ENCODE assay signal across 20 cellular contexts in genomic region chr4:76238236-76238635, GRCh38. TPM values are rescaled to one million over a fixed set of nuclear protein-coding genes. Genes with fewer than 3 reads are reported as not detected.
"Had no signal": no experiment of that assay in that cellular context is flagged by ENCODE, and none has a peak within 500 bp of the region (broad histone marks: within the 10 kb centered on the region; RNA-seq: fewer than 3 reads in every experiment).

No MANE protein-coding gene starts in this region.

- H3K27me3 Mint-ChIP-seq: memory B cell had no signal

- H3K27ac ChIP-seq: brain microvascular endothelial cell, sigmoid colon, thyroid gland, vagina had no signal

- DNase-seq: activated B cell treated with CpG ODN at 0.5 μM for 24 hours; activated CD4-positive, alpha-beta T cell treated with anti-CD3 and anti-CD28 coated beads for 48 hours; activated CD8-positive, alpha-beta memory T cell treated with anti-CD3 and anti-CD28 coated beads, Interleukin-2, amount 50 U/mL, for 4 hours; activated CD8-positive, alpha-beta T cell treated with anti-CD3 and anti-CD28 coated beads, Interleukin-2, amount 10 ng/mL, durations not matched to agents 7 days and 5 days; activated gamma-delta T cell; activated T-cell treated with anti-CD3 and anti-CD28 coated beads, Interleukin-2, amount 50 U/mL, for 48 hours; brain microvascular endothelial cell; cerebellar nuclear complex; heart right ventricle; nephron progenitor cell; occipital lobe; sigmoid colon; stimulated activated CD4-positive, alpha-beta T cell treated with anti-CD3 and anti-CD28 coated beads, Interleukin-12 subunit alpha, Interleukin-12 subunit beta, amount 100 ng/mL, for 4 hours; stimulated activated CD4-positive, alpha-beta T cell treated with anti-CD3 and anti-CD28 coated beads, Interleukin-2, amount 100 ng/mL, for 24 hours; SW 1271; thyroid gland had no signal

- H3K4me3 Mint-ChIP-seq: activated B cell treated with CpG ODN at 0.5 μM for 24 hours; activated CD8-positive, alpha-beta T cell treated with anti-CD3 and anti-CD28 coated beads, Interleukin-2, amount 10 ng/mL, durations not matched to agents 7 days and 5 days; memory B cell; nephron progenitor cell had no signal

- H3K36me3 ChIP-seq: brain microvascular endothelial cell, heart right ventricle, sigmoid colon, thyroid gland, vagina had no signal

- H3K4me1 ChIP-seq: sigmoid colon had no signal

- H3K27me3 ChIP-seq: brain microvascular endothelial cell, heart right ventricle, sigmoid colon, thyroid gland, vagina had no signal

- ATAC-seq: activated CD8-positive, alpha-beta T cell treated with anti-CD3 and anti-CD28 coated beads, Interleukin-2, amount 10 ng/mL, durations not matched to agents 7 days and 5 days; activated naive CD4-positive, alpha-beta T cell treated with anti-CD3 and anti-CD28 coated beads, Interleukin-2, amount 50 U/mL, for 72 hours had no signal

- H3K4me3 ChIP-seq: heart right ventricle, sigmoid colon, thyroid gland, vagina had no signal

- H3K4me1 Mint-ChIP-seq: activated B cell treated with CpG ODN at 0.5 μM for 24 hours, memory B cell had no signal

- H3K27ac Mint-ChIP-seq: activated B cell treated with CpG ODN at 0.5 μM for 24 hours; activated CD8-positive, alpha-beta T cell treated with anti-CD3 and anti-CD28 coated beads, Interleukin-2, amount 10 ng/mL, durations not matched to agents 7 days and 5 days; activated naive CD4-positive, alpha-beta T cell treated with anti-CD3 and anti-CD28 coated beads, Interleukin-2, amount 50 U/mL, for 72 hours; memory B cell had no signal

- H3K9me3 ChIP-seq: thyroid gland, vagina had no signal

- H3K36me3 Mint-ChIP-seq: memory B cell had no signal

RNA-seq across cellular contexts. Expression of gene FAM47E, which starts 13.3 kb away (rescaled TPM):
- total RNA-seq: activated B cell treated with CpG ODN at 0.5 μM for 24 hours; activated CD8-positive, alpha-beta T cell treated with anti-CD3 and anti-CD28 coated beads, Interleukin-2, amount 10 ng/mL, durations not matched to agents 7 days and 5 days; activated naive CD4-positive, alpha-beta T cell treated with anti-CD3 and anti-CD28 coated beads, Interleukin-2, amount 50 U/mL, for 72 hours; T-helper 2 cell treated with Interferon-gamma antibody and Interleukin-4, amounts not matched to agents 100 ng/mL and 5 ng/mL, for 36 hours had no signal
